Comparison of ENCODE assay signal across 10 cellular contexts in the genomic region with DNA sequence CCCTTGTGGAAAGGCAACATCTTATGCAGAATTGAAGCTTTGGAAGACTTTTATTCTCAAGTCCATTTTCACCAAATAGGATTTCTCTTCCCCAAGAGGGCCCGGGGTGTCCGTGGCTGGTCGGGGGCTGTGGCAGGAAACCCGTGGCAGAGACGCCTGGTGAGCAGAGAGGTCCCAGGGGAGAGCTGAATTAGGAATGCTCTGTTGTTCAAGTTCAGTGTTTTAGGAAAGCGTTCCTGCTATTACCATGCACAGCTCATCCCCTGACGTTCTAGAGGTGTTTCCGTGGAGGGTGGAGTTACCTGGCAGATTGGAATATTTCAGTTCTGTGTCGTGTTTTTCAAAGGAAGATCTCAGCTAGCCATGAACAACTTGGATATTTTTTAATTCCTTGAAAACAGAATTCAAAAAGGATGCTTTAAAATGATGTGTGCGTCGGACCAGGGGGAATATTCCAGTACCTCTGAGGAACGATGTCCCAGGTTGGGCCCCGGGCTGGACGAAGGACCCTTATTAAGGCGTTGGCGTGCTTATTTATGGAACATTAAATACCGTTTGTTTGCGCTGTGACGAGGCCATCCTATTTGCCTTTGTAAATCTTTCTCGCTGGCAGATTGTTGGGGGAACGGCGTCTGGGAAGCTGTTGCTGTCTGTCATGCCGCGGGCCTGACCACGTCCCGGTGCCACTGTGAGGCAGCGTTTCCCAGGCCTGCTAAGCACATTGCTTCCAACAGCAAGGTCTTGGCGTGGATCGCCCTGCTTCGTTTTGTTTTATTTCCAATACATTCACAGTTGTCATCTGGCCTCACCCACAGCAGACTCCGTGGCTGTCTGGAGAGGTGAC. TPM values are rescaled to one million over a fixed set of nuclear protein-coding genes. Genes with fewer than 3 reads are reported as not detected.
DNase-seq lines count a peak whose midpoint lies in the region; ATAC-seq, FAIRE-seq and TF ChIP-seq lines count a peak whose summit lies in the region.
"Had no signal": no experiment of that assay in that cellular context is flagged by ENCODE, and none has a peak within 500 bp of the region (broad histone marks: within the 10 kb centered on the region; RNA-seq: fewer than 3 reads in every experiment).

No MANE protein-coding gene starts in this region.

- DNase-seq in GF-D8 (lab: John Stamatoyannopoulos, UW) (peak; percentile 42), RWPE1 (ENCODE audit: low spot score) (peak; percentile 73), epithelial cell of esophagus (ENCODE audit: low read depth) (peak; percentile 49), pancreas (peak in 2 of 6 donors; percentile 28 to 34), SKM-1 (lab: John Stamatoyannopoulos, UW; ENCODE audit: unreplicated experiment) (no peak)
- no peak for DNase-seq in stimulated activated CD4-positive, alpha-beta T cell treated with anti-CD3 and anti-CD28 coated beads, Interleukin-4, amount 100 ng/mL, for 1 hour
- DNase-seq in effector CD8-positive, alpha-beta T cell (lab: John Stamatoyannopoulos, UW), result no peak
- DNase-seq in activated CD8-positive, alpha-beta memory T cell treated with anti-CD3 and anti-CD28 coated beads, Interleukin-2, amount 50 U/mL, for 4 hours, result no peak
- DNase-seq: IMR-90 had no signal

- no peaks in the 10 kb centered on the region for H3K9me3 ChIP-seq in pancreas

- no peaks in the 10 kb centered on the region for H3K27me3 ChIP-seq in pancreas

- H3K27ac ChIP-seq in RWPE1 (peak overlapping the region; percentile 71), pancreas (peak overlapping the region in 3 of 4 donors; percentile 22 to 41 (median 30))

- intact Hi-C loops in pancreas (cut with DNase I), result no loop called here

- TF ChIP-seq CTCF in RWPE1 (conservative IDR thresholded peaks at IDR 0.05; ENCODE audit: low read depth) (no peak), epithelial cell of esophagus (IDR thresholded peaks at IDR 0.05; ENCODE audit: insufficient read depth, low read depth, low read length, missing control alignments) (no peak), pancreas (IDR thresholded peaks at IDR 0.05) (no peak)

- CTCF ChIA-PET in RWPE1 (lab: Yijun Ruan, JAX), result interaction anchor here (0.5 to 1.0 kb wide), 2 partner anchors 125 to 207 kb away, joined by 3 read pairs; no protein-coding TSS in a partner anchor

- H3K36me3 ChIP-seq in pancreas, result no peaks in the 10 kb centered on the region

- ATAC-seq in pancreas, result no peak

- POLR2A ChIA-PET in RWPE1 (lab: Yijun Ruan, JAX; ENCODE audit: low non-redundant PET), result no interaction called here

- H3K4me1 ChIP-seq in pancreas, result peaks cover 0 to 3% (median 0%) of the 10 kb centered on the region in 3 donors

- 74 to 79% methylated on average over 31 of the region's 31 CpGs for WGBS in pancreas, 2 donors

- no peak overlapping the region for H3K4me3 ChIP-seq in epithelial cell of esophagus (ENCODE audit: low read length)
- H3K4me3 ChIP-seq in pancreas, result no peak overlapping the region

- FAIRE-seq in pancreas (lab: Jason Lieb, UNC), result no peak
- FAIRE-seq: colon had no signal

RNA-seq across cellular contexts. Expression of a gene that starts 8.2 kb away (rescaled TPM):
- total RNA-seq in pancreas, result 1 to 10 TPM; 3.4 to 7.9 (median 4.5) TPM
- polyA plus RNA-seq in pancreas, result 1 to 10 TPM; 4.3 to 4.5 TPM

Comparison
In these comparisons a context has a peak if more than half of its experiments do, and no peak if none do; other contexts are left out.
1. DNase-seq: peak in GF-D8 (single experiment), RWPE1 (single experiment) and epithelial cell of esophagus (single experiment); none in stimulated activated CD4-positive, alpha-beta T cell treated with anti-CD3 and anti-CD28 coated beads, Interleukin-4, amount 100 ng/mL, for 1 hour (single experiment), SKM-1 (single experiment), effector CD8-positive, alpha-beta T cell (single experiment) and activated CD8-positive, alpha-beta memory T cell treated with anti-CD3 and anti-CD28 coated beads, Interleukin-2, amount 50 U/mL, for 4 hours (single experiment).